8 cellular contexts compared by ENCODE assay signal in genomic region chr3:100709840-100710235, GRCh38. TPM values are rescaled to one million over a fixed set of nuclear protein-coding genes. Genes with fewer than 3 reads are reported as not detected.
DNase-seq lines count a peak whose midpoint lies in the region; ATAC-seq, FAIRE-seq and TF ChIP-seq lines count a peak whose summit lies in the region.

No MANE protein-coding gene starts in this region.

- peaks cover 53% of the 10 kb centered on the region for H3K79me2 ChIP-seq in GM12878 (ENCODE audit: control insufficient read depth, insufficient read depth, low read length)

- intact Hi-C loops in CD4-positive, alpha-beta memory T cell (cut with micrococcal nuclease) = loop anchor here (1.0 to 10.0 kb wide), 9 partner anchors 17 to 967 kb away; partner anchors contain the start of genes CMSS1, LNP1, NIT2 and PCNP
- intact Hi-C loops in GM12878 (cut with micrococcal nuclease; ENCODE audit: unreplicated experiment) = loop anchor here (2.0 to 10.0 kb wide), 4 partner anchors 59 to 395 kb away; partner anchors contain the start of genes LNP1 and TOMM70

- peak in 4 of 5 donors; percentile 24 to 56 (median 32) for DNase-seq in CD4-positive, alpha-beta memory T cell
- DNase-seq in GM12878 (ENCODE audit: low read depth, low spot score) (no peak), skeletal muscle cell (ENCODE audit: low read depth) (no peak)

- peak overlapping the region; percentile 64 for H3K4me2 ChIP-seq in GM12878 (ENCODE audit: control insufficient read depth, insufficient read depth)

- H3K4me3 Mint-ChIP-seq in CD4-positive, alpha-beta memory T cell = peak overlapping the region; percentile 79 to 93 (median 88)

- ATAC-seq in HG02885 (IDR thresholded peaks at IDR 0.05; ENCODE audit: poor library complexity, unreplicated experiment) (peak; percentile 10), SK-N-SH treated with all-trans-retinoic acid at 6 μM for 48 hours (peak; percentile 45), GM12878 (peak; percentile 9), HG03432 (IDR thresholded peaks at IDR 0.05; ENCODE audit: unreplicated experiment) (no peak), GM18861 (IDR thresholded peaks at IDR 0.05; ENCODE audit: unreplicated experiment) (no peak)

- no peaks in the 10 kb centered on the region for H4K20me1 ChIP-seq in GM12878 (ENCODE audit: control insufficient read depth, insufficient read depth)

- no peaks in the 10 kb centered on the region for H3K9me3 ChIP-seq in CD4-positive, alpha-beta memory T cell (ENCODE audit: control insufficient read depth in 1 of 2, low read length in 2 of 2)
- H3K9me3 ChIP-seq in GM12878 (replicated peaks; ENCODE audit: control insufficient read depth, insufficient read depth, low read length) = no peaks in the 10 kb centered on the region; the same call in 1 of the 3 replicates
- no peaks in the 10 kb centered on the region for H3K9me3 ChIP-seq in iPS-15b (ENCODE audit: control insufficient read depth, insufficient read depth, low read length)

- TF ChIP-seq CTCF in GM12878 (IDR thresholded peaks at IDR 0.05 in 2 of 3, conservative IDR thresholded peaks at IDR 0.05 in 1 of 3; ENCODE audit: control insufficient read depth in 2 of 3, extremely low read depth in 1 of 3, insufficient read depth in 1 of 3, low read depth in 3 of 3, low read length in 3 of 3) = no peak

- no peak for TF ChIP-seq EP300 in GM12878 (IDR thresholded peaks at IDR 0.05; ENCODE audit: borderline replicate concordance in 1 of 2, control insufficient read depth in 1 of 2, low read depth in 2 of 2, low read length in 2 of 2)

- no TSS peak for BruUV-seq in GM12878 (replicated peaks; lab: Mats Ljungman, UMichigan)

- in situ Hi-C loops in GM12878 (cut with MboI) = no loop called here

- no peak for FAIRE-seq in GM12878 (lab: Jason Lieb, UNC)

- peak overlapping the region; percentile 91 for H3K9ac ChIP-seq in GM12878 (ENCODE audit: control insufficient read depth, insufficient read depth, low read length)
- H3K9ac ChIP-seq in iPS-15b (ENCODE audit: low read depth, low read length) = peak overlapping the region; percentile 81

- TF ChIP-seq POLR2A in GM12878 (IDR thresholded peaks at IDR 0.05; ENCODE audit: low read depth, low read length) = no peak

- H3K36me3 Mint-ChIP-seq in CD4-positive, alpha-beta memory T cell = peaks cover 14 to 25% of the 10 kb centered on the region in 2 donors

- RAD21 ChIA-PET in GM12878 (lab: Charles Lee; ENCODE audit: unreplicated experiment) = interaction anchor here (1.0 to 2.0 kb wide), 6 partner anchors 60 to 109 kb away, joined by 3 to 10 read pairs (median 3); no protein-coding TSS in a partner anchor

- H3K27ac Mint-ChIP-seq in CD4-positive, alpha-beta memory T cell = peak overlapping the region; percentile 86 to 97 (median 91)

- under 1% methylated on average over 12 of the region's 23 CpGs for WGBS in GM12878 (ENCODE audit: insufficient coverage, insufficient replicate concordance, low lambda C conversion rate, missing lambda C conversion rate)

- no peaks in the 10 kb centered on the region for H3K27me3 ChIP-seq in CD4-positive, alpha-beta memory T cell (ENCODE audit: insufficient read depth, low read length)
- no peaks in the 10 kb centered on the region for H3K27me3 ChIP-seq in GM12878 (replicated peaks in 1 of 2; ENCODE audit: control insufficient read depth in 2 of 2, insufficient read depth in 2 of 2, low read length in 1 of 2)
- peaks cover 15% of the 10 kb centered on the region for H3K27me3 ChIP-seq in iPS-15b (ENCODE audit: control insufficient read depth, insufficient read depth, low read length)

- SMC1A ChIA-PET in GM12878 (lab: Charles Lee; ENCODE audit: uncharacterized antibody, unreplicated experiment) = interaction anchor here (0.9 to 6.0 kb wide), 11 partner anchors 11 to 110 kb away, joined by 3 to 34 read pairs (median 6); no protein-coding TSS in a partner anchor

- CTCF ChIA-PET in CD4-positive, alpha-beta memory T cell (lab: Charles Lee; ENCODE audit: partially characterized antibody) = interaction anchor here (1.5 kb wide), 1 partner anchor 10 kb away, joined by 4 read pairs; no protein-coding TSS in a partner anchor
- CTCF ChIA-PET in GM12878 (lab: Yijun Ruan, JAX) = interaction anchor here (0.9 to 3.7 kb wide), 11 partner anchors 9 to 247 kb away, joined by 3 to 12 read pairs (median 5); no protein-coding TSS in a partner anchor

- H2AFZ ChIP-seq in GM12878 (ENCODE audit: control insufficient read depth, low read depth, low read length) = no peak overlapping the region

- H3K4me3 ChIP-seq in CD4-positive, alpha-beta memory T cell (ENCODE audit: low read length in 2 of 2) = peak overlapping the region; percentile 67 to 70
- H3K4me3 ChIP-seq in GM12878 = peak overlapping the region; percentile 78
- peak overlapping the region; percentile 87 for H3K4me3 ChIP-seq in iPS-15b (ENCODE audit: low read depth, low read length)
- peak overlapping the region; percentile 80 for H3K4me3 ChIP-seq in skeletal muscle cell (ENCODE audit: low read depth, low read length)

- TF ChIP-seq RAD21 in GM12878 (IDR thresholded peaks at IDR 0.05; ENCODE audit: insufficient read depth, low read depth, low read length) = no peak

- peaks cover 0 to 4% (median 0%) of the 10 kb centered on the region in 8 donors for H3K9me3 Mint-ChIP-seq in CD4-positive, alpha-beta memory T cell

- POLR2A ChIA-PET in CD4-positive, alpha-beta memory T cell (lab: Charles Lee; ENCODE audit: partially characterized antibody) = interaction anchor here (0.5 to 2.0 kb wide), 7 partner anchors 13 to 1140 kb away, joined by 3 to 7 read pairs (median 4); partner anchors contain the start of genes CEP97, LNP1, NFKBIZ and TBC1D23
- POLR2A ChIA-PET in GM12878 (lab: Charles Lee) = interaction anchor here (0.7 to 2.1 kb wide), 4 partner anchors 17 to 69 kb away, joined by 3 to 6 read pairs (median 5); no protein-coding TSS in a partner anchor

- peaks cover under 1% of the 10 kb centered on the region for H3K36me3 ChIP-seq in CD4-positive, alpha-beta memory T cell (ENCODE audit: insufficient read depth, low read length)
- H3K36me3 ChIP-seq in GM12878 (ENCODE audit: control insufficient read depth in 2 of 2, insufficient read depth in 2 of 2, low read length in 1 of 2) = peaks cover 0 to 4% of the 10 kb centered on the region in 2 experiments; a peak in 1 of 4 replicates
- H3K36me3 ChIP-seq in iPS-15b (ENCODE audit: control insufficient read depth, insufficient read depth, low read length) = peaks cover 6% of the 10 kb centered on the region

- no peaks in the 10 kb centered on the region for H3K27me3 Mint-ChIP-seq in CD4-positive, alpha-beta memory T cell

- H3K27ac ChIP-seq in CD4-positive, alpha-beta memory T cell (ENCODE audit: low read depth, low read length) = peak overlapping the region; percentile 95
- peak overlapping the region; percentile 91 for H3K27ac ChIP-seq in GM12878 (ENCODE audit: control insufficient read depth, insufficient read depth)

- peaks cover 33 to 57% (median 40%) of the 10 kb centered on the region in 4 donors for H3K4me1 Mint-ChIP-seq in CD4-positive, alpha-beta memory T cell

- H3K4me1 ChIP-seq in CD4-positive, alpha-beta memory T cell (ENCODE audit: insufficient read depth, low read length) = peaks cover 44% of the 10 kb centered on the region
- H3K4me1 ChIP-seq in GM12878 (ENCODE audit: control insufficient read depth, insufficient read depth, low read length) (peaks cover 9% of the 10 kb centered on the region), iPS-15b (ENCODE audit: control insufficient read depth, insufficient read depth, low read length) (peaks cover 6% of the 10 kb centered on the region)

TF ChIP-seq in SK-N-SH treated with all-trans-retinoic acid at 6 μM for 48 hours, 23 proteins besides CTCF, POLR2A, EP300 and RAD21:
- TF ChIP-seq PPARA (CRISPR knock-in tag; IDR thresholded peaks at IDR 0.05; ENCODE audit: borderline replicate concordance) = no peak
TF ChIP-seq in SK-N-SH treated with all-trans-retinoic acid at 6 μM for 48 hours: peak in this region for 0.

TF ChIP-seq in GM12878, 131 proteins besides CTCF, POLR2A, EP300 and RAD21 (continues in another document):
- no peak for TF ChIP-seq MXI1 (IDR thresholded peaks at IDR 0.05; ENCODE audit: low read depth, low read length)
- TF ChIP-seq CHD2 (IDR thresholded peaks at IDR 0.05; ENCODE audit: borderline replicate concordance, low read depth, low read length) = no peak
- TF ChIP-seq CREB1 (IDR thresholded peaks at IDR 0.05; ENCODE audit: low read depth) = no peak
- TF ChIP-seq YY1 (IDR thresholded peaks at IDR 0.05; ENCODE audit: low read depth, low read length) = 0 out of 2 replicates have a peak, but pooled peaks have one; percentile 4

RNA-seq across cellular contexts. Expression of gene TFG, which starts 0.5 kb away (rescaled TPM):
- 10 to 100 TPM; 42.3 to 44.9 TPM for total RNA-seq in CD4-positive, alpha-beta memory T cell
- 10 to 100 TPM; 50.8 to 56.6 TPM for polyA plus RNA-seq in CD4-positive, alpha-beta memory T cell
- total RNA-seq in GM12878 (2013; cell fraction: nucleolus; rRNA removed) = 113 and 121 TPM in 2 replicates
- total RNA-seq in GM12878 (2014; rRNA removed) (42.7 and 45.1 TPM in 2 replicates), GM12878 (2014; rRNA removed; fragmentation: Illumina TruSeq; extraction: Trizol) (52.2 and 53.8 TPM in 2 replicates), GM12878 (2021) (56.0 and 57.5 TPM in 2 replicates)
- polyA plus RNA-seq in GM12878 (2011; ENCODE audit: low read depth) = 50.8 TPM
- polyA plus RNA-seq in GM12878 (2011; rRNA removed) (58.5 and 62.4 TPM in 2 replicates), GM12878 (2014; fragmentation: Illumina TruSeq; extraction: Trizol) (103 and 104 TPM in 2 replicates), GM12878 (2014; fragmentation: Nextera tagmentation; extraction: Ambion mirVana) (10 to 100 TPM; 29.3 to 47.6 TPM), GM12878 (2014; rRNA removed) (48.8 and 57.8 TPM in 2 replicates), GM12878 (2016; fragmentation: Nextera tagmentation; extraction: Ambion mirVana) (100 to 1,000 TPM; 115 to 126 TPM)
- 65.3 and 76.5 TPM in 2 replicates for polyA plus RNA-seq in GM12878 (2011; cell fraction: cytosol; rRNA removed)
- 77.0 and 90.0 TPM in 2 replicates for polyA plus RNA-seq in GM12878 (2011; cell fraction: nucleus; rRNA removed)
- polyA plus RNA-seq in GM12878 (2012) = 63.7 and 79.9 TPM in 2 replicates
- 38.0 and 43.3 TPM in 2 replicates for polyA minus RNA-seq in GM12878 (2011; rRNA and poly(A)+ RNA removed)
- 22.5 and 26.2 TPM in 2 replicates for polyA minus RNA-seq in GM12878 (2011; cell fraction: cytosol; rRNA and poly(A)+ RNA removed)
- 52.3 and 74.4 TPM in 2 replicates for polyA minus RNA-seq in GM12878 (2011; cell fraction: nucleus; rRNA and poly(A)+ RNA removed)

Comparison
In these comparisons a context has a peak if more than half of its experiments do, and no peak if none do; other contexts are left out.
1. DNase-seq: peak in CD4-positive, alpha-beta memory T cell (4 of 5); none in GM12878 (single experiment) and skeletal muscle cell (single experiment).
2. ATAC-seq: peak in HG02885 (single experiment), SK-N-SH treated with all-trans-retinoic acid at 6 μM for 48 hours (single experiment) and GM12878 (single experiment); none in HG03432 (single experiment) and GM18861 (single experiment).
3. Peak in every context shown above with its lines, with median percentiles within 50 percentile points of each other: H3K4me3 ChIP-seq.